ENCODE assay signal across 11 cellular contexts in the genomic region with DNA sequence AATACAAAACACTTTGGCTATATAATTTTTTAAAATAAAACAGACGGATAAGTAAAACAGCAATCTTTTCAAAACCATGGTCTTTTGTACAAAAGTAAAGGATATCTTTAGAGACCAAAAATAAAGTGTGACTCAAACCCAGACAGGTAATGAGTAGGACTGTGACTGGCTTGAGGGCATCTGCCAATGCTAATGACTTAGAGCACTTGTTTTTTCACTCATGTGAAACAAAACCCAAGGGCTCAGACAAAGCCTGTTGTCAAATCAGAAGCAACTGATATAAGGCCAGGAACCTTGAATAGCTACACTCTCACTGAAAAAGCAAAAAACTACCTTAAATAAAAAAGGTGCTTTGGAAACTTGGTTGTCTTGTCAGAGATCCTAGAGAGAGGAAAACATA.
DNase-seq lines count a peak whose midpoint lies in the region; ATAC-seq lines count a peak whose summit lies in the region.
"Had no signal": no experiment of that assay in that cellular context is flagged by ENCODE, and none has a peak within 500 bp of the region (broad histone marks: within the 10 kb centered on the region; RNA-seq: fewer than 3 reads in every experiment).

No MANE protein-coding gene starts in this region.

- no peak overlapping the region for H3K27ac Mint-ChIP-seq in T-cell
- H3K27ac Mint-ChIP-seq: CD8-positive, alpha-beta T cell had no signal

- H3K4me3 Mint-ChIP-seq in T-cell, result no peak overlapping the region
- H3K4me3 Mint-ChIP-seq: CD8-positive, alpha-beta T cell had no signal

- POLR2A ChIA-PET in T-cell (lab: Charles Lee), result no interaction called here

- peak; percentile 98 for ATAC-seq in GM18508 (IDR thresholded peaks at IDR 0.05; ENCODE audit: insufficient read depth, unreplicated experiment)
- ATAC-seq in GM21360 (IDR thresholded peaks at IDR 0.05; ENCODE audit: unreplicated experiment), result peak; percentile 100
- peak; percentile 98 for ATAC-seq in HG03060 (IDR thresholded peaks at IDR 0.05; ENCODE audit: low read depth, unreplicated experiment)
- ATAC-seq in T-cell (replicated peaks in 1 of 4), result no peak
- ATAC-seq: CD8-positive, alpha-beta T cell had no signal

- peaks cover 5% of the 10 kb centered on the region for H3K36me3 Mint-ChIP-seq in T-cell
- H3K36me3 Mint-ChIP-seq: CD8-positive, alpha-beta T cell had no signal

- DNase-seq in NCI-H524 treated with DMSO at 0.1 percent for 48 hours (lab: John Stamatoyannopoulos, UW) (peak; percentile 10), T-cell (no peak), NOMO-1 treated with DMSO at 0.1 percent for 48 hours (lab: John Stamatoyannopoulos, UW; ENCODE audit: unreplicated experiment) (no peak), DMS79 treated with DMSO at 0.1 percent for 48 hours (lab: John Stamatoyannopoulos, UW) (no peak)
- no peak for DNase-seq in activated CD4-positive, alpha-beta T cell treated with anti-CD3 and anti-CD28 coated beads, Interleukin-2, amount 50 U/mL, for 48 hours
- DNase-seq: activated CD4-positive, alpha-beta T cell treated with anti-CD3 and anti-CD28 coated beads, Interleukin-2, amount 50 U/mL, for 4 hours; CD8-positive, alpha-beta T cell; MG63 had no signal

- CTCF ChIA-PET in T-cell (lab: Charles Lee), result no interaction called here

- no peaks in the 10 kb centered on the region for H3K27me3 Mint-ChIP-seq in T-cell

- H3K4me1 Mint-ChIP-seq in T-cell, result no peaks in the 10 kb centered on the region

- H3K9me3 Mint-ChIP-seq in T-cell, result peaks cover 0 to 4% (median 4%) of the 10 kb centered on the region in 3 donors
- H3K9me3 Mint-ChIP-seq: CD8-positive, alpha-beta T cell had no signal

Comparison
In these comparisons a context has a peak if more than half of its experiments do, and no peak if none do; other contexts are left out.
1. ATAC-seq: peak in GM18508 (single experiment), GM21360 (single experiment) and HG03060 (single experiment); none in T-cell (0 of 4).